Comparison of ENCODE assay signal across 8 cellular contexts in the genomic region with DNA sequence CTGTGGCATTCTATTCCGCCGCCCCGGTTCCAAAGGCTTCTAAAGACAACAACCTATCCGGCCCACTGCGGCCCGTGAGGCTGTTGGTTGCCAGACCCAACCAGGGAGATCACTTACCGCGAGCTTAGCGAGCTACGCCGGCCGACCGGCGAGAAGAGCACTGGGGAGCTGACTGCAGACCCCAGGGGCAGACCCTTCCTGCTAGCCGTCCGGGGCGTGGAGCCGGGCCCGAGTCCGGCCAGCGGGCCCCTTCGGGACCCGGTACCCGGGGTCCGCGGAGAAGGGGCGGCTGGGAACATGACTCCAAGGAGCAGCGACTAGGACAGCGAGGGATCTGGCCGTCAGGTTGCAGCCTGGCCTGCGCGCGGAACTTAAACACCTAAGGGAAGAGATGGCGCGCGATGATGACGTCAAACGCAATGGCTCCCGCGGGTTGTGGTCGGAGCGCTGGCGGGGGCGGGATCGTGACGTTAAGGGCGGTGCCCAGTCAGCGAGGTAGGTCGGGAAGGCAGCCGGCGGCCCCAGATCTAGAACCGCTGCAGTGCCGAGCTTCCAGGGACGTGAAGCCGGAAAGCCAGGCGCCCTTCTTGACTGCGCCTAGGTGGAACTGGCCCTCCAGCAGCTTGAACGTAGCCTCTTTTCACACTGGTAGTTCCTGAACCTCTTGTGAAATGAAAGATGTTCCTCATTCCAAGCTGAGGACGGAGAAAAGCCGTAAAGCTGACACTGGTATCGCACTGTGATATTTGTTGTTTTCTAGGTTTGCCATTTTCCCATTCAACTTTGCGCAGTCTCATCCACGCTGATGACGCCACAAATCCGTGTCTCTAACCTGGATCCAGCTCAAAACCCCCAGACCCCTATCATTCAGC. TPM values are rescaled to one million over a fixed set of nuclear protein-coding genes. Genes with fewer than 3 reads are reported as not detected.
DNase-seq lines count a peak whose midpoint lies in the region; TF ChIP-seq lines count a peak whose summit lies in the region.

A gene (minus strand): TSS at position 391 of the 872 bp plus-strand sequence. CDS start 92 bp downstream, at position 299.

- no peaks in the 10 kb centered on the region for H3K36me3 ChIP-seq in H7 (replicated peaks; ENCODE audit: control insufficient read depth, insufficient read depth, low read length)

- H3K27ac Mint-ChIP-seq in nephron: peak within 1 kb of the TSS; percentile 99
- peak within 1 kb of the TSS; percentile 93 for H3K27ac Mint-ChIP-seq in stimulated activated naive CD8-positive, alpha-beta T cell treated with anti-CD3 and anti-CD28 coated beads, Interleukin-15, Interleukin-2, amounts not matched to agents 100 ng/mL and 50 ng/mL, for 24 hours

- peaks cover 3% of the 10 kb centered on the region for H3K27me3 Mint-ChIP-seq in nephron (ENCODE audit: low read depth)
- H3K27me3 Mint-ChIP-seq in stimulated activated naive CD8-positive, alpha-beta T cell treated with anti-CD3 and anti-CD28 coated beads, Interleukin-15, Interleukin-2, amounts not matched to agents 100 ng/mL and 50 ng/mL, for 24 hours: no peaks in the 10 kb centered on the region

- peak within 1 kb of the TSS; percentile 89 to 92 (median 91) for H3K4me3 Mint-ChIP-seq in nephron
- H3K4me3 Mint-ChIP-seq in stimulated activated naive CD8-positive, alpha-beta T cell treated with anti-CD3 and anti-CD28 coated beads, Interleukin-15, Interleukin-2, amounts not matched to agents 100 ng/mL and 50 ng/mL, for 24 hours: peak within 1 kb of the TSS; percentile 96

- peaks cover 22% of the 10 kb centered on the region for H3K4me1 Mint-ChIP-seq in nephron
- H3K4me1 Mint-ChIP-seq in stimulated activated naive CD8-positive, alpha-beta T cell treated with anti-CD3 and anti-CD28 coated beads, Interleukin-15, Interleukin-2, amounts not matched to agents 100 ng/mL and 50 ng/mL, for 24 hours (ENCODE audit: low read depth): peaks cover 39% of the 10 kb centered on the region

- peaks cover 9% of the 10 kb centered on the region for H3K36me3 Mint-ChIP-seq in nephron (ENCODE audit: low read depth)
- peaks cover 9% of the 10 kb centered on the region for H3K36me3 Mint-ChIP-seq in stimulated activated naive CD8-positive, alpha-beta T cell treated with anti-CD3 and anti-CD28 coated beads, Interleukin-15, Interleukin-2, amounts not matched to agents 100 ng/mL and 50 ng/mL, for 24 hours (ENCODE audit: low read depth)

- no peak for TF ChIP-seq CTCF in fibroblast of pulmonary artery (IDR thresholded peaks at IDR 0.05; ENCODE audit: low read length, missing control alignments)
- no peak for TF ChIP-seq CTCF in nephron (IDR thresholded peaks at IDR 0.05; ENCODE audit: unreplicated experiment in 3 of 3)

- H3K27me3 ChIP-seq in H7 (ENCODE audit: control insufficient read depth, insufficient read depth, low read length): no peaks in the 10 kb centered on the region

- DNase-seq in ELF-1 (ENCODE audit: low read depth, low spot score): peak; percentile 99
- peak; percentile 93 for DNase-seq in H7
- peak; percentile 97 for DNase-seq in M059J (ENCODE audit: low read depth)
- DNase-seq in SHP77 (lab: John Stamatoyannopoulos, UW): peak; percentile 98
- peak; percentile 96 for DNase-seq in activated effector memory CD4-positive, alpha-beta T cell treated with Interleukin-2 at 50 U/mL for 16 hours
- peak; percentile 99 for DNase-seq in fibroblast of pulmonary artery (ENCODE audit: low read depth)

- no peaks in the 10 kb centered on the region for H3K9me3 Mint-ChIP-seq in nephron
- H3K9me3 Mint-ChIP-seq in stimulated activated naive CD8-positive, alpha-beta T cell treated with anti-CD3 and anti-CD28 coated beads, Interleukin-15, Interleukin-2, amounts not matched to agents 100 ng/mL and 50 ng/mL, for 24 hours: no peaks in the 10 kb centered on the region

- H3K4me3 ChIP-seq in H7 (ENCODE audit: insufficient read depth, low read depth, low read length) (peak within 1 kb of the TSS; percentile 94), fibroblast of pulmonary artery (replicated peaks; ENCODE audit: low read depth, low read length) (peak within 1 kb of the TSS; percentile 95)

RNA-seq across cellular contexts. Expression of the gene that starts here (rescaled TPM):
- total RNA-seq in H7 (2014; rRNA removed; shearing (Covaris generic)): 72.5 and 78.1 TPM in 2 replicates
- 61.4 and 63.3 TPM in 2 replicates for total RNA-seq in M059J (2014; rRNA removed; shearing (Covaris generic))

Comparison
In these comparisons a context has a peak if more than half of its experiments do, and no peak if none do; other contexts are left out.
1. Peak in every context shown above with its lines: DNase-seq and H3K4me3 ChIP-seq.